1 cellular context compared by ENCODE assay signal in genomic region chr22:26777402-26777801, GRCh38.
A peak's percentile ranks its signal among the peaks of the same experiment; 100 is the strongest.
TF ChIP-seq lines count a peak whose summit lies in the region.

No MANE protein-coding gene starts in this region.

TF ChIP-seq in GM23338, 12 proteins besides CTCF, POLR2A, EP300 and RAD21 (continued from another document):
- TF ChIP-seq, protein P1, sequence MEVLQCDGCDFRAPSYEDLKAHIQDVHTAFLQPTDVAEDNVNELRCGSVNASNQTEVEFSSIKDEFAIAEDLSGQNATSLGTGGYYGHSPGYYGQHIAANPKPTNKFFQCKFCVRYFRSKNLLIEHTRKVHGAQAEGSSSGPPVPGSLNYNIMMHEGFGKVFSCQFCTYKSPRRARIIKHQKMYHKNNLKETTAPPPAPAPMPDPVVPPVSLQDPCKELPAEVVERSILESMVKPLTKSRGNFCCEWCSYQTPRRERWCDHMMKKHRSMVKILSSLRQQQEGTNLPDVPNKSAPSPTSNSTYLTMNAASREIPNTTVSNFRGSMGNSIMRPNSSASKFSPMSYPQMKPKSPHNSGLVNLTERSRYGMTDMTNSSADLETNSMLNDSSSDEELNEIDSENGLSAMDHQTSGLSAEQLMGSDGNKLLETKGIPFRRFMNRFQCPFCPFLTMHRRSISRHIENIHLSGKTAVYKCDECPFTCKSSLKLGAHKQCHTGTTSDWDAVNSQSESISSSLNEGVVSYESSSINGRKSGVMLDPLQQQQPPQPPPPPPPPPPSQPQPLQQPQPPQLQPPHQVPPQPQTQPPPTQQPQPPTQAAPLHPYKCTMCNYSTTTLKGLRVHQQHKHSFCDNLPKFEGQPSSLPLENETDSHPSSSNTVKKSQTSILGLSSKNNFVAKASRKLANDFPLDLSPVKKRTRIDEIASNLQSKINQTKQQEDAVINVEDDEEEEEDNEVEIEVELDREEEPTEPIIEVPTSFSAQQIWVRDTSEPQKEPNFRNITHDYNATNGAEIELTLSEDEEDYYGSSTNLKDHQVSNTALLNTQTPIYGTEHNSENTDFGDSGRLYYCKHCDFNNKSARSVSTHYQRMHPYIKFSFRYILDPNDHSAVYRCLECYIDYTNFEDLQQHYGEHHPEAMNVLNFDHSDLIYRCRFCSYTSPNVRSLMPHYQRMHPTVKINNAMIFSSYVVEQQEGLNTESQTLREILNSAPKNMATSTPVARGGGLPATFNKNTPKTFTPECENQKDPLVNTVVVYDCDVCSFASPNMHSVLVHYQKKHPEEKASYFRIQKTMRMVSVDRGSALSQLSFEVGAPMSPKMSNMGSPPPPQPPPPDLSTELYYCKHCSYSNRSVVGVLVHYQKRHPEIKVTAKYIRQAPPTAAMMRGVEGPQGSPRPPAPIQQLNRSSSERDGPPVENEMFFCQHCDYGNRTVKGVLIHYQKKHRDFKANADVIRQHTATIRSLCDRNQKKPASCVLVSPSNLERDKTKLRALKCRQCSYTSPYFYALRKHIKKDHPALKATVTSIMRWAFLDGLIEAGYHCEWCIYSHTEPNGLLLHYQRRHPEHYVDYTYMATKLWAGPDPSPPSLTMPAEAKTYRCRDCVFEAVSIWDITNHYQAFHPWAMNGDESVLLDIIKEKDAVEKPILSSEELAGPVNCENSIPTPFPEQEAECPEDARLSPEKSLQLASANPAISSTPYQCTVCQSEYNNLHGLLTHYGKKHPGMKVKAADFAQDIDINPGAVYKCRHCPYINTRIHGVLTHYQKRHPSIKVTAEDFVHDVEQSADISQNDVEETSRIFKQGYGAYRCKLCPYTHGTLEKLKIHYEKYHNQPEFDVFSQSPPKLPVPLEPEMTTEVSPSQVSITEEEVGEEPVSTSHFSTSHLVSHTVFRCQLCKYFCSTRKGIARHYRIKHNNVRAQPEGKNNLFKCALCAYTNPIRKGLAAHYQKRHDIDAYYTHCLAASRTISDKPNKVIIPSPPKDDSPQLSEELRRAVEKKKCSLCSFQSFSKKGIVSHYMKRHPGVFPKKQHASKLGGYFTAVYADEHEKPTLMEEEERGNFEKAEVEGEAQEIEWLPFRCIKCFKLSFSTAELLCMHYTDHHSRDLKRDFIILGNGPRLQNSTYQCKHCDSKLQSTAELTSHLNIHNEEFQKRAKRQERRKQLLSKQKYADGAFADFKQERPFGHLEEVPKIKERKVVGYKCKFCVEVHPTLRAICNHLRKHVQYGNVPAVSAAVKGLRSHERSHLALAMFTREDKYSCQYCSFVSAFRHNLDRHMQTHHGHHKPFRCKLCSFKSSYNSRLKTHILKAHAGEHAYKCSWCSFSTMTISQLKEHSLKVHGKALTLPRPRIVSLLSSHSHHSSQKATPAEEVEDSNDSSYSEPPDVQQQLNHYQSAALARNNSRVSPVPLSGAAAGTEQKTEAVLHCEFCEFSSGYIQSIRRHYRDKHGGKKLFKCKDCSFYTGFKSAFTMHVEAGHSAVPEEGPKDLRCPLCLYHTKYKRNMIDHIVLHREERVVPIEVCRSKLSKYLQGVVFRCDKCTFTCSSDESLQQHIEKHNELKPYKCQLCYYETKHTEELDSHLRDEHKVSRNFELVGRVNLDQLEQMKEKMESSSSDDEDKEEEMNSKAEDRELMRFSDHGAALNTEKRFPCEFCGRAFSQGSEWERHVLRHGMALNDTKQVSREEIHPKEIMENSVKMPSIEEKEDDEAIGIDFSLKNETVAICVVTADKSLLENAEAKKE (CRISPR knock-in tag; IDR thresholded peaks at IDR 0.05): no peak; the same call in 1 of the 2 replicates
- TF ChIP-seq, protein P2, sequence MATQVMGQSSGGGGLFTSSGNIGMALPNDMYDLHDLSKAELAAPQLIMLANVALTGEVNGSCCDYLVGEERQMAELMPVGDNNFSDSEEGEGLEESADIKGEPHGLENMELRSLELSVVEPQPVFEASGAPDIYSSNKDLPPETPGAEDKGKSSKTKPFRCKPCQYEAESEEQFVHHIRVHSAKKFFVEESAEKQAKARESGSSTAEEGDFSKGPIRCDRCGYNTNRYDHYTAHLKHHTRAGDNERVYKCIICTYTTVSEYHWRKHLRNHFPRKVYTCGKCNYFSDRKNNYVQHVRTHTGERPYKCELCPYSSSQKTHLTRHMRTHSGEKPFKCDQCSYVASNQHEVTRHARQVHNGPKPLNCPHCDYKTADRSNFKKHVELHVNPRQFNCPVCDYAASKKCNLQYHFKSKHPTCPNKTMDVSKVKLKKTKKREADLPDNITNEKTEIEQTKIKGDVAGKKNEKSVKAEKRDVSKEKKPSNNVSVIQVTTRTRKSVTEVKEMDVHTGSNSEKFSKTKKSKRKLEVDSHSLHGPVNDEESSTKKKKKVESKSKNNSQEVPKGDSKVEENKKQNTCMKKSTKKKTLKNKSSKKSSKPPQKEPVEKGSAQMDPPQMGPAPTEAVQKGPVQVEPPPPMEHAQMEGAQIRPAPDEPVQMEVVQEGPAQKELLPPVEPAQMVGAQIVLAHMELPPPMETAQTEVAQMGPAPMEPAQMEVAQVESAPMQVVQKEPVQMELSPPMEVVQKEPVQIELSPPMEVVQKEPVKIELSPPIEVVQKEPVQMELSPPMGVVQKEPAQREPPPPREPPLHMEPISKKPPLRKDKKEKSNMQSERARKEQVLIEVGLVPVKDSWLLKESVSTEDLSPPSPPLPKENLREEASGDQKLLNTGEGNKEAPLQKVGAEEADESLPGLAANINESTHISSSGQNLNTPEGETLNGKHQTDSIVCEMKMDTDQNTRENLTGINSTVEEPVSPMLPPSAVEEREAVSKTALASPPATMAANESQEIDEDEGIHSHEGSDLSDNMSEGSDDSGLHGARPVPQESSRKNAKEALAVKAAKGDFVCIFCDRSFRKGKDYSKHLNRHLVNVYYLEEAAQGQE (IDR thresholded peaks at IDR 0.05; ENCODE audit: unreplicated experiment): no peak
- TF ChIP-seq CREB1 (CRISPR knock-in tag; IDR thresholded peaks at IDR 0.05; ENCODE audit: low read depth): peak; percentile 38; the same call in 1 of the 2 replicates
- TF ChIP-seq EZH2phosphoT487 (IDR thresholded peaks at IDR 0.05; ENCODE audit: unreplicated experiment): no peak
